1 cellular context compared by ENCODE assay signal in genomic region chr4:48243429-48243828, GRCh38.
TF ChIP-seq lines count a peak whose summit lies in the region.

No MANE protein-coding gene starts in this region.

TF ChIP-seq in K562, 482 proteins besides CTCF, POLR2A, EP300 and RAD21 (continued from another document and continues in another):
- peak; percentile 84 for TF ChIP-seq CHAMP1 (IDR thresholded peaks at IDR 0.05)
- TF ChIP-seq TCF3 (CRISPR knock-in tag; IDR thresholded peaks at IDR 0.05): peak; percentile 94
- TF ChIP-seq CBX5 (IDR thresholded peaks at IDR 0.05; ENCODE audit: borderline replicate concordance, low read depth): no peak
- no peak for TF ChIP-seq ZNF384 (IDR thresholded peaks at IDR 0.05; ENCODE audit: low read depth, low read length)
- peak; percentile 57; the same call in 1 of the 2 replicates for TF ChIP-seq IRF9 (tag; IDR thresholded peaks at IDR 0.05)
- TF ChIP-seq SMARCC2 (IDR thresholded peaks at IDR 0.05; ENCODE audit: low read depth): peak; percentile 40; the same call in 1 of the 2 replicates
- peak; percentile 57 for TF ChIP-seq DACH1 (IDR thresholded peaks at IDR 0.05; ENCODE audit: partially characterized antibody)
- peak; percentile 30; the same call in 1 of the 2 replicates for TF ChIP-seq ZNF592 (IDR thresholded peaks at IDR 0.05)
- peak; percentile 78 to 88; a peak in 2 of 4 replicates for TF ChIP-seq TBL1XR1 (IDR thresholded peaks at IDR 0.05; ENCODE audit: low read length in 2 of 2)
- TF ChIP-seq NFIC (IDR thresholded peaks at IDR 0.05): peak; percentile 73
- TF ChIP-seq PML (IDR thresholded peaks at IDR 0.05; ENCODE audit: low read length): peak; percentile 88
- TF ChIP-seq CREB3 (tag; conservative IDR thresholded peaks at IDR 0.05; ENCODE audit: low read depth): no peak
- TF ChIP-seq HNRNPH1 (optimal IDR thresholded peaks at IDR 0.05; ENCODE audit: low read depth, low read length): no peak
- peak; percentile 19; the same call in 1 of the 2 replicates for TF ChIP-seq MYBL2 (IDR thresholded peaks at IDR 0.05; ENCODE audit: low read depth)
- TF ChIP-seq MYBL2 (CRISPR knock-in tag; IDR thresholded peaks at IDR 0.05; ENCODE audit: borderline replicate concordance): no peak
- peak in 1 of 2 experiments; percentile 71; a peak in 1 of 4 replicates for TF ChIP-seq ZMIZ1 (IDR thresholded peaks at IDR 0.05; ENCODE audit: low read depth in 2 of 2, low read length in 2 of 2)
- TF ChIP-seq SMARCE1 (IDR thresholded peaks at IDR 0.05): peak; percentile 59; the same call in 1 of the 2 replicates
- peak; percentile 60; the same call in 1 of the 2 replicates for TF ChIP-seq NBN (IDR thresholded peaks at IDR 0.05; ENCODE audit: low read depth)
- no peak for TF ChIP-seq CCAR2 (IDR thresholded peaks at IDR 0.05; ENCODE audit: low read depth, low read length)
- peak; percentile 78 for TF ChIP-seq SMARCA4 (IDR thresholded peaks at IDR 0.05)
- TF ChIP-seq KDM1A (IDR thresholded peaks at IDR 0.05): peak; percentile 33 to 35; a peak in 2 of 4 replicates
- TF ChIP-seq HMBOX1 (IDR thresholded peaks at IDR 0.05): peak; percentile 98
- TF ChIP-seq RB1 (IDR thresholded peaks at IDR 0.05; ENCODE audit: low read depth): no peak
- TF ChIP-seq FOXM1 (IDR thresholded peaks at IDR 0.05; ENCODE audit: low read depth): peak; percentile 88
- no peak for TF ChIP-seq FOXM1 (CRISPR knock-in tag; IDR thresholded peaks at IDR 0.05; ENCODE audit: low read depth)
- TF ChIP-seq NCOA1 (IDR thresholded peaks at IDR 0.05; ENCODE audit: low read depth): peak; percentile 70; the same call in 1 of the 2 replicates
- peak; percentile 23 to 27; a peak in 1 of 4 replicates for TF ChIP-seq FOXK2 (conservative IDR thresholded peaks at IDR 0.05 in 1 of 2, IDR thresholded peaks at IDR 0.05 in 1 of 2; ENCODE audit: low read depth in 2 of 2)
- no peak; the same call in 1 of the 2 replicates for TF ChIP-seq VEZF1 (CRISPR knock-in tag; IDR thresholded peaks at IDR 0.05)
- no peak; the same call in 1 of the 2 replicates for TF ChIP-seq JUND (IDR thresholded peaks at IDR 0.05; ENCODE audit: borderline replicate concordance, low read depth, low read length)
- TF ChIP-seq JUND (tag; IDR thresholded peaks at IDR 0.05; ENCODE audit: borderline replicate concordance, low read depth, low read length): peak; percentile 56; the same call in 1 of the 3 replicates
- peak; percentile 72 for TF ChIP-seq POLR2AphosphoS5 (IDR thresholded peaks at IDR 0.05; ENCODE audit: control insufficient read depth, insufficient read depth, low read depth, low read length)
- peak; percentile 83 for TF ChIP-seq CEBPG (CRISPR knock-in tag; IDR thresholded peaks at IDR 0.05)
- peak in 1 of 2 experiments; percentile 49; a peak in 2 of 4 replicates for TF ChIP-seq CEBPG (tag; conservative IDR thresholded peaks at IDR 0.05 in 1 of 2, IDR thresholded peaks at IDR 0.05 in 1 of 2)
- no peak for TF ChIP-seq ATF1 (CRISPR knock-in tag; IDR thresholded peaks at IDR 0.05)
- 0 out of 2 replicates have a peak, but pooled peaks have one; percentile 3 for TF ChIP-seq ATF1 (tag; IDR thresholded peaks at IDR 0.05)
- TF ChIP-seq RBM34 (IDR thresholded peaks at IDR 0.05; ENCODE audit: borderline replicate concordance, insufficient read depth, low read length): no peak
- 0 out of 2 replicates have a peak, but pooled peaks have one; percentile 29 for TF ChIP-seq MXI1 (IDR thresholded peaks at IDR 0.05; ENCODE audit: low read depth, low read length)
- TF ChIP-seq LEF1 (IDR thresholded peaks at IDR 0.05): peak; percentile 62
- peak; percentile 74 for TF ChIP-seq CEBPB (tag; IDR thresholded peaks at IDR 0.05)
- no peak for TF ChIP-seq ZNF316 (IDR thresholded peaks at IDR 0.05)
- no peak for TF ChIP-seq U2AF2 (optimal IDR thresholded peaks at IDR 0.05; ENCODE audit: low read depth, low read length)
- peak; percentile 84 for TF ChIP-seq KLF16 (IDR thresholded peaks at IDR 0.05)
- TF ChIP-seq RNF2 (IDR thresholded peaks at IDR 0.05): peak; percentile 47; the same call in 1 of the 2 replicates
- TF ChIP-seq MNT (conservative IDR thresholded peaks at IDR 0.05): peak; percentile 35 to 39; a peak in 2 of 4 replicates
- TF ChIP-seq GTF3C2 (IDR thresholded peaks at IDR 0.05; ENCODE audit: borderline replicate concordance, extremely low read depth, insufficient read length): no peak
